In the genomic region with DNA sequence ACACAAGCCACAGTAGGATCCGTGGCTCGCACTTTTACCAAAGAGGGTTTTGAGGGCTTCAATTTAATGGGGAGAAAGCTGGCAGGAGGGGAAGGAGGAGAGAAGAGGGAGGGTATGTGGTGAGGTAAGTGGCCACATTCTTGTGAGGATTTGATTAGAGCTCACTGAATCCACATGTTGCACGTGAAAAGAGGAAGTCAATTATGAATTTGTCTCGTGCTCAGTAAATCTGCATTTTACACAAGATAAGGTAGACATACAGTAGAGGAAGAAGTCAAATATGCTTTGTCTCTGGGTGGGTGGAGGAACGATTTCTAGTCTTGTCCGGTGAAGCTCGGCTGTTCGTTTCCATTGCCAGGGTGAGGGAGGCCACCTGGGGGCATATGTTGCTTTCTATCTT, we compare ENCODE assay signal across 8 cellular contexts. TPM values are rescaled to one million over a fixed set of nuclear protein-coding genes. Genes with fewer than 3 reads are reported as not detected.
A peak's percentile ranks its signal among the peaks of the same experiment; 100 is the strongest.
DNase-seq lines count a peak whose midpoint lies in the region; FAIRE-seq and TF ChIP-seq lines count a peak whose summit lies in the region.

No MANE protein-coding gene starts in this region.

- no peak overlapping the region for H3K23ac ChIP-seq in mesendoderm (ENCODE audit: low read length)

- H3K36me3 Mint-ChIP-seq in IgD-negative memory B cell = peaks cover 17% of the 10 kb centered on the region

- H3K27ac ChIP-seq in mesendoderm (ENCODE audit: low read depth, low read length) = no peak overlapping the region

- peak overlapping the region; percentile 66 for H3K9ac ChIP-seq in mesendoderm (ENCODE audit: low read length)

- peaks cover 2% of the 10 kb centered on the region for H3K27me3 Mint-ChIP-seq in IgD-negative memory B cell

- H3K9me3 Mint-ChIP-seq in IgD-negative memory B cell = peaks cover under 1 to 2% (median under 1%) of the 10 kb centered on the region in 3 donors

- no peaks in the 10 kb centered on the region for H3K27me3 ChIP-seq in mesendoderm (ENCODE audit: insufficient read depth, low read length, poor library complexity)

- peak overlapping the region; percentile 83 to 96 (median 86) for H3K4me3 Mint-ChIP-seq in IgD-negative memory B cell

- H2BK15ac ChIP-seq in mesendoderm (replicated peaks; ENCODE audit: low read depth) = no peak overlapping the region

- H3K18ac ChIP-seq in mesendoderm (ENCODE audit: low read length) = no peak overlapping the region

- peaks cover 1% of the 10 kb centered on the region for H3K79me2 ChIP-seq in mesendoderm (ENCODE audit: control insufficient read depth, insufficient read depth, low read length)

- H2BK120ac ChIP-seq in mesendoderm (ENCODE audit: low read depth, low read length) = no peak overlapping the region

- H3K56ac ChIP-seq in mesendoderm (ENCODE audit: low read length) = peak overlapping the region; percentile 92

- no peak for TF ChIP-seq CTCF in AG09309 (IDR thresholded peaks at IDR 0.05; ENCODE audit: control insufficient read depth, insufficient read depth, low read depth, low read length, missing control alignments)
- TF ChIP-seq CTCF in astrocyte of the cerebellum (IDR thresholded peaks at IDR 0.05; ENCODE audit: low read depth, low read length, missing control alignments) = no peak

- peak overlapping the region; percentile 29 to 93 (median 74) for H3K27ac Mint-ChIP-seq in IgD-negative memory B cell

- no peak overlapping the region for H4K8ac ChIP-seq in mesendoderm (ENCODE audit: low read depth, low read length)

- H3K36me3 ChIP-seq in mesendoderm (ENCODE audit: control insufficient read depth, insufficient read depth, low read length) = peaks cover 11% of the 10 kb centered on the region

- no peak overlapping the region for H2BK5ac ChIP-seq in mesendoderm (ENCODE audit: low read length)

- H3K4me1 Mint-ChIP-seq in IgD-negative memory B cell = peaks cover 13 to 15% (median 14%) of the 10 kb centered on the region in 3 donors

- in situ Hi-C loops in astrocyte of the cerebellum (cut with HindIII; ENCODE audit: low sequenced_read_pairs) = no loop called here

- no peaks in the 10 kb centered on the region for H3K4me1 ChIP-seq in mesendoderm (ENCODE audit: control insufficient read depth, low read depth, low read length)

- H3K4me2 ChIP-seq in mesendoderm (ENCODE audit: low read length) = peak overlapping the region; percentile 57

- H4K5ac ChIP-seq in mesendoderm (ENCODE audit: low read length) = no peak overlapping the region

- WGBS in mesendoderm (ENCODE audit: extremely low coverage, insufficient coverage, low lambda C conversion rate) = no CpG with 5 or more reads among the region's 8 CpGs

- peak overlapping the region; percentile 97 for H3K4me3 ChIP-seq in AG09309 (ENCODE audit: control insufficient read depth, low read depth, low read length)
- H3K4me3 ChIP-seq in astrocyte of the cerebellum (ENCODE audit: low read depth, low read length) = peak overlapping the region; percentile 78
- peak overlapping the region; percentile 61 for H3K4me3 ChIP-seq in mesendoderm (ENCODE audit: low read length)

- H3K4ac ChIP-seq in mesendoderm (ENCODE audit: low read depth, low read length) = no peak overlapping the region

- DNase-seq in AG09309 (ENCODE audit: low read depth) (no peak), astrocyte of the cerebellum (ENCODE audit: low read depth) (no peak), mesendoderm (peak; percentile 69), GDM1 (lab: John Stamatoyannopoulos, UW) (no peak), urothelium cell line (ENCODE audit: low spot score) (no peak), NCI-H1694 (lab: John Stamatoyannopoulos, UW) (no peak)
- DNase-seq in stimulated activated CD4-positive, alpha-beta T cell treated with anti-CD3 and anti-CD28 coated beads, Interleukin-2, amount 100 ng/mL, for 24 hours = no peak

- H2AK5ac ChIP-seq in mesendoderm (ENCODE audit: low read length) = no peak overlapping the region

- no peak for FAIRE-seq in urothelium cell line (lab: Jason Lieb, UNC)

- peaks cover 5% of the 10 kb centered on the region for H3K79me1 ChIP-seq in mesendoderm (ENCODE audit: low read length)

RNA-seq across cellular contexts. Expression of a gene that starts 0.9 kb away (rescaled TPM):
- 11.7 TPM for polyA plus RNA-seq in IgD-negative memory B cell
- polyA plus RNA-seq in mesendoderm (2013, experiment 1 of 2) = 38.7 TPM
- polyA plus RNA-seq in mesendoderm (2013, experiment 2 of 2) = 37.8 TPM

RNA-seq across cellular contexts. Expression of a gene that starts 5.0 kb away (rescaled TPM):
- 0.05 TPM for polyA plus RNA-seq in IgD-negative memory B cell
- polyA plus RNA-seq in mesendoderm (2013, experiment 1 of 2) = 0.01 TPM
- polyA plus RNA-seq in mesendoderm (2013, experiment 2 of 2) = 0.01 TPM

RNA-seq across cellular contexts. Expression of a gene that starts 32.5 kb away (rescaled TPM):
- 1.4 TPM for polyA plus RNA-seq in IgD-negative memory B cell
- 0.18 TPM for polyA plus RNA-seq in mesendoderm (2013, experiment 1 of 2)
- polyA plus RNA-seq in mesendoderm (2013, experiment 2 of 2) = 0.18 TPM
